ENCODE assay signal across 23 cellular contexts in genomic region chr1:108142773-108143394, GRCh38. TPM values are rescaled to one million over a fixed set of nuclear protein-coding genes. Genes with fewer than 3 reads are reported as not detected.
DNase-seq lines count a peak whose midpoint lies in the region; ATAC-seq and TF ChIP-seq lines count a peak whose summit lies in the region.
"Had no signal": no experiment of that assay in that cellular context is flagged by ENCODE, and none has a peak within 500 bp of the region (broad histone marks: within the 10 kb centered on the region; RNA-seq: fewer than 3 reads in every experiment).

No MANE protein-coding gene starts in this region.

- H3K27ac ChIP-seq in suprapubic skin: no peak overlapping the region
- H3K27ac ChIP-seq: dorsolateral prefrontal cortex had no signal

- WGBS in suprapubic skin: 79% methylated on average over 6 of the region's 6 CpGs

- no peaks in the 10 kb centered on the region for H3K4me1 ChIP-seq in suprapubic skin

- no peak for TF ChIP-seq EP300 in suprapubic skin (IDR thresholded peaks at IDR 0.05)

- H3K9me3 Mint-ChIP-seq in chondrocyte (ENCODE audit: low read depth): peaks cover 11% of the 10 kb centered on the region
- no peaks in the 10 kb centered on the region for H3K9me3 Mint-ChIP-seq in activated naive CD8-positive, alpha-beta T cell treated with anti-CD3 and anti-CD28 coated beads, Interleukin-2, amount 50 U/mL, for 24 hours
- H3K9me3 Mint-ChIP-seq: neural crest cell had no signal

- no peak for ATAC-seq in activated naive CD8-positive, alpha-beta T cell treated with anti-CD3 and anti-CD28 coated beads, Interleukin-2, amount 50 U/mL, for 24 hours
- ATAC-seq: GM23338; stimulated activated memory B cell treated with anti-CD40 and anti-IgM and Interleukin-4, amounts not matched to agents 10 μg/mL and 1 μg/mL and 100 μg/mL, for 72 hours; T-cell had no signal

- peaks cover 32% of the 10 kb centered on the region for H3K36me3 ChIP-seq in suprapubic skin

- H3K27me3 Mint-ChIP-seq in chondrocyte (ENCODE audit: low read depth): no peaks in the 10 kb centered on the region
- H3K27me3 Mint-ChIP-seq in activated naive CD8-positive, alpha-beta T cell treated with anti-CD3 and anti-CD28 coated beads, Interleukin-2, amount 50 U/mL, for 24 hours: no peaks in the 10 kb centered on the region
- H3K27me3 Mint-ChIP-seq: CD8-positive, alpha-beta memory T cell; stimulated activated memory B cell treated with anti-CD40 and anti-IgM and Interleukin-4, amounts not matched to agents 10 μg/mL and 1 μg/mL and 100 μg/mL, for 72 hours; T-cell had no signal

- H3K36me3 Mint-ChIP-seq in chondrocyte (ENCODE audit: low read depth): peaks cover 48% of the 10 kb centered on the region
- H3K36me3 Mint-ChIP-seq in activated naive CD8-positive, alpha-beta T cell treated with anti-CD3 and anti-CD28 coated beads, Interleukin-2, amount 50 U/mL, for 24 hours (ENCODE audit: low read depth): peaks cover 41% of the 10 kb centered on the region

- no peak for TF ChIP-seq CTCF in chondrocyte (IDR thresholded peaks at IDR 0.05)
- TF ChIP-seq CTCF in suprapubic skin (IDR thresholded peaks at IDR 0.05): no peak

- no peak overlapping the region for H3K4me3 ChIP-seq in suprapubic skin
- H3K4me3 ChIP-seq: dorsolateral prefrontal cortex, GM23338, tibial artery had no signal

- DNase-seq in AG20443 (ENCODE audit: low spot score) (peak; percentile 23), RKO (ENCODE audit: low spot score) (peak; percentile 5), chondrocyte (ENCODE audit: low spot score) (no peak), iris pigment epithelial cell (ENCODE audit: low read depth) (peak; percentile 42), DMS 273 treated with DMSO at 0.1 percent for 48 hours (lab: John Stamatoyannopoulos, UW) (no peak), CD1c-positive myeloid dendritic cell (ENCODE audit: extremely low spot score) (no peak), suprapubic skin (ENCODE audit: low spot score in 2 of 2) (no peak)
- DNase-seq in activated naive CD8-positive, alpha-beta T cell treated with anti-CD3 and anti-CD28 coated beads, Interleukin-2, amount 50 U/mL, for 24 hours: no peak
- DNase-seq: activated CD4-positive, alpha-beta T cell treated with anti-CD3 and anti-CD28 coated beads, Interleukin-2, amount 50 U/mL, for 48 hours; activated naive CD4-positive, alpha-beta T cell treated with Interleukin-2 at 50 U/mL for 16 hours; CD8-positive, alpha-beta memory T cell; DMS79 treated with DMSO at 0.1 percent for 48 hours; dorsolateral prefrontal cortex; left cardiac atrium; NCI-H1092; NCI-H2029 treated with DMSO at 0.1 percent for 48 hours; retina; Right ventricle myocardium superior; T-cell; tibial artery had no signal

- peak overlapping the region; percentile 85 for H3K27ac Mint-ChIP-seq in chondrocyte (ENCODE audit: unreplicated experiment)
- H3K27ac Mint-ChIP-seq in activated naive CD8-positive, alpha-beta T cell treated with anti-CD3 and anti-CD28 coated beads, Interleukin-2, amount 50 U/mL, for 24 hours: no peak overlapping the region
- H3K27ac Mint-ChIP-seq: GM23338; stimulated activated memory B cell treated with anti-CD40 and anti-IgM and Interleukin-4, amounts not matched to agents 10 μg/mL and 1 μg/mL and 100 μg/mL, for 72 hours; T-cell had no signal

- no peaks in the 10 kb centered on the region for H3K27me3 ChIP-seq in suprapubic skin
- H3K27me3 ChIP-seq: dorsolateral prefrontal cortex, tibial artery had no signal

- no peak overlapping the region for H3K4me3 Mint-ChIP-seq in chondrocyte (ENCODE audit: unreplicated experiment)
- H3K4me3 Mint-ChIP-seq in activated naive CD8-positive, alpha-beta T cell treated with anti-CD3 and anti-CD28 coated beads, Interleukin-2, amount 50 U/mL, for 24 hours: no peak overlapping the region
- H3K4me3 Mint-ChIP-seq: CD8-positive, alpha-beta memory T cell; GM23338; neural crest cell; stimulated activated memory B cell treated with anti-CD40 and anti-IgM and Interleukin-4, amounts not matched to agents 10 μg/mL and 1 μg/mL and 100 μg/mL, for 72 hours; T-cell had no signal

- H3K9me3 ChIP-seq in suprapubic skin: peaks cover 3% of the 10 kb centered on the region

- peaks cover 36% of the 10 kb centered on the region for H3K4me1 Mint-ChIP-seq in chondrocyte (ENCODE audit: low read depth)
- peaks cover 3% of the 10 kb centered on the region for H3K4me1 Mint-ChIP-seq in activated naive CD8-positive, alpha-beta T cell treated with anti-CD3 and anti-CD28 coated beads, Interleukin-2, amount 50 U/mL, for 24 hours
- H3K4me1 Mint-ChIP-seq: CD8-positive, alpha-beta memory T cell; GM23338; neural crest cell; T-cell had no signal

- no peak for TF ChIP-seq POLR2A in suprapubic skin (IDR thresholded peaks at IDR 0.05)

RNA-seq across cellular contexts. Expression of gene SLC25A24, which starts 57.3 kb away (rescaled TPM):
- total RNA-seq in chondrocyte (40.9 to 43.4 TPM (median 42.7 TPM) in 3 replicates), suprapubic skin (10 to 100 TPM; 13.6 to 17.7 (median 16.2) TPM)

Comparison
In these comparisons a context has a peak if more than half of its experiments do, and no peak if none do; other contexts are left out.
1. DNase-seq: peak in AG20443 (single experiment), RKO (single experiment) and iris pigment epithelial cell (single experiment); none in chondrocyte (single experiment), DMS 273 treated with DMSO at 0.1 percent for 48 hours (single experiment), CD1c-positive myeloid dendritic cell (single experiment), activated naive CD8-positive, alpha-beta T cell treated with anti-CD3 and anti-CD28 coated beads, Interleukin-2, amount 50 U/mL, for 24 hours (single experiment) and suprapubic skin (0 of 2).